10 cellular contexts compared by ENCODE assay signal in genomic region chr21:26572668-26573381, GRCh38. TPM values are rescaled to one million over a fixed set of nuclear protein-coding genes. Genes with fewer than 3 reads are reported as not detected.
DNase-seq lines count a peak whose midpoint lies in the region; ATAC-seq, FAIRE-seq and TF ChIP-seq lines count a peak whose summit lies in the region.
"Had no signal": no experiment of that assay in that cellular context is flagged by ENCODE, and none has a peak within 500 bp of the region (broad histone marks: within the 10 kb centered on the region; RNA-seq: fewer than 3 reads in every experiment).

Gene CYYR1, minus strand, starts transcription at chr21:26573286. Its CDS starts 346 bp downstream, at chr21:26572940.

- H3K27me3 ChIP-seq in pancreas: peaks cover 0 to 18% (median 1%) of the 10 kb centered on the region in 4 donors

- H3K9me3 ChIP-seq in pancreas: no peaks in the 10 kb centered on the region

- FAIRE-seq in pancreas (lab: Jason Lieb, UNC): no peak

- peak; percentile 23 for DNase-seq in D341Med (ENCODE audit: low spot score)
- DNase-seq in activated naive CD8-positive, alpha-beta T cell treated with anti-CD3 and anti-CD28 coated beads, Interleukin-2, amount 50 U/mL, for 24 hours: no peak
- DNase-seq in left ventricle myocardium superior: peak; percentile 33
- peak in 2 of 6 donors; percentile 48 to 58 for DNase-seq in pancreas
- DNase-seq in NCI-H1930 (lab: John Stamatoyannopoulos, UW): no peak
- DNase-seq in central memory CD4-positive, alpha-beta T cell: no peak
- no peak for DNase-seq in NCI-H1417 (lab: John Stamatoyannopoulos, UW)
- DNase-seq: foreskin melanocyte had no signal

- 2 to 3% methylated on average over 48 to 61 of the region's 61 CpGs for WGBS in pancreas, 2 donors

- no peaks in the 10 kb centered on the region for H3K36me3 ChIP-seq in pancreas

- H3K27ac ChIP-seq in pancreas: no peak within 1 kb of the TSS

- H3K4me3 ChIP-seq in pancreas: peak within 1 kb of the TSS in 2 of 4 donors; percentile 6 to 38

- peaks cover 18% of the 10 kb centered on the region for H3K9me3 Mint-ChIP-seq in activated naive CD8-positive, alpha-beta T cell treated with anti-CD3 and anti-CD28 coated beads, Interleukin-2, amount 50 U/mL, for 24 hours

- no peak for ATAC-seq in activated naive CD8-positive, alpha-beta T cell treated with anti-CD3 and anti-CD28 coated beads, Interleukin-2, amount 50 U/mL, for 24 hours
- peak; percentile 61 for ATAC-seq in left ventricle myocardium superior
- peak in 3 of 4 donors; percentile 45 to 66 (median 48) for ATAC-seq in pancreas
- no peak for ATAC-seq in HG02852 (IDR thresholded peaks at IDR 0.05; ENCODE audit: unreplicated experiment)

- no peak for TF ChIP-seq CTCF in pancreas (IDR thresholded peaks at IDR 0.05)

- no peak within 1 kb of the TSS for H3K27ac Mint-ChIP-seq in activated naive CD8-positive, alpha-beta T cell treated with anti-CD3 and anti-CD28 coated beads, Interleukin-2, amount 50 U/mL, for 24 hours

- H3K27me3 Mint-ChIP-seq in activated naive CD8-positive, alpha-beta T cell treated with anti-CD3 and anti-CD28 coated beads, Interleukin-2, amount 50 U/mL, for 24 hours: peaks cover 36% of the 10 kb centered on the region

- no peaks in the 10 kb centered on the region for H3K4me1 ChIP-seq in pancreas

- H3K36me3 Mint-ChIP-seq in activated naive CD8-positive, alpha-beta T cell treated with anti-CD3 and anti-CD28 coated beads, Interleukin-2, amount 50 U/mL, for 24 hours (ENCODE audit: low read depth): peaks cover 6% of the 10 kb centered on the region

- H3K4me3 Mint-ChIP-seq in activated naive CD8-positive, alpha-beta T cell treated with anti-CD3 and anti-CD28 coated beads, Interleukin-2, amount 50 U/mL, for 24 hours: peak within 1 kb of the TSS; percentile 39

- peaks cover 4% of the 10 kb centered on the region for H3K4me1 Mint-ChIP-seq in activated naive CD8-positive, alpha-beta T cell treated with anti-CD3 and anti-CD28 coated beads, Interleukin-2, amount 50 U/mL, for 24 hours

- intact Hi-C loops in left ventricle myocardium superior (cut with micrococcal nuclease) (no loop called here), pancreas (cut with DNase I) (no loop called here)

RNA-seq across cellular contexts. Expression of gene CYYR1, which starts in this region (rescaled TPM):
- total RNA-seq in left ventricle myocardium superior (27.5 TPM), pancreas (1 to 10 TPM; 2.2 to 5.8 (median 3.7) TPM)
- 1 to 10 TPM; 4.3 to 8.1 TPM for polyA plus RNA-seq in pancreas
- total RNA-seq: T-helper 2 cell treated with Interferon-gamma antibody and Interleukin-4, amounts not matched to agents 100 ng/mL and 5 ng/mL, for 36 hours had no signal

Comparison
In these comparisons a context has a peak if more than half of its experiments do, and no peak if none do; other contexts are left out.
1. DNase-seq: peak in D341Med (single experiment) and left ventricle myocardium superior (single experiment); none in activated naive CD8-positive, alpha-beta T cell treated with anti-CD3 and anti-CD28 coated beads, Interleukin-2, amount 50 U/mL, for 24 hours (single experiment), NCI-H1930 (0 of 2), central memory CD4-positive, alpha-beta T cell (single experiment) and NCI-H1417 (0 of 3).
2. ATAC-seq: peak in left ventricle myocardium superior (single experiment) and pancreas (3 of 4); none in activated naive CD8-positive, alpha-beta T cell treated with anti-CD3 and anti-CD28 coated beads, Interleukin-2, amount 50 U/mL, for 24 hours (single experiment) and HG02852 (single experiment).